In genomic region chr1:246680696-246681127, GRCh38 we compare ENCODE assay signal across 19 cellular contexts. TPM values are rescaled to one million over a fixed set of nuclear protein-coding genes. Genes with fewer than 3 reads are reported as not detected.
DNase-seq lines count a peak whose midpoint lies in the region; ATAC-seq and TF ChIP-seq lines count a peak whose summit lies in the region.
"Had no signal": no experiment of that assay in that cellular context is flagged by ENCODE, and none has a peak within 500 bp of the region (broad histone marks: within the 10 kb centered on the region; RNA-seq: fewer than 3 reads in every experiment).

No MANE protein-coding gene starts in this region.

- TF ChIP-seq POLR2A in Peyer's patch (IDR thresholded peaks at IDR 0.05) (peak in 1 of 2 donors; percentile 31), heart left ventricle (IDR thresholded peaks at IDR 0.05) (no peak)

- H3K4me3 Mint-ChIP-seq in activated T-cell treated with anti-CD3 and anti-CD28 coated beads, Interleukin-2, amount 50 U/mL, for 24 hours = no peak overlapping the region
- H3K4me3 Mint-ChIP-seq: activated naive CD4-positive, alpha-beta T cell treated with anti-CD3 and anti-CD28 coated beads for 36 hours; GM23338; neural progenitor cell; T-helper 1 cell treated with Interleukin-12 subunit alpha and Interleukin-12 subunit beta and Interleukin-4 antibody, amounts not matched to agents 30 μg/mL and 1 μg/mL, for 36 hours had no signal

- no peaks in the 10 kb centered on the region for H4K20me1 ChIP-seq in BLaER1 treated with 17β-estradiol and CSF1 and Interleukin-3, amounts not matched to agents 10 nM and 100 nM

- peaks cover 20 to 42% (median 40%) of the 10 kb centered on the region in 10 experiments for H3K4me1 ChIP-seq in BLaER1 treated with 17β-estradiol and CSF1 and Interleukin-3, amounts not matched to agents 10 nM and 100 nM
- H3K4me1 ChIP-seq in Peyer's patch = peaks cover 0 to 33% (median 0%) of the 10 kb centered on the region in 4 donors
- peaks cover 0 to 41% (median 16%) of the 10 kb centered on the region in 12 donors for H3K4me1 ChIP-seq in heart left ventricle
- H3K4me1 ChIP-seq in psoas muscle = peaks cover 17% of the 10 kb centered on the region
- H3K4me1 ChIP-seq: neural progenitor cell had no signal

- no peak for TF ChIP-seq CTCF in Peyer's patch (IDR thresholded peaks at IDR 0.05)
- no peak for TF ChIP-seq CTCF in heart left ventricle (IDR thresholded peaks at IDR 0.05)
- no peak for TF ChIP-seq CTCF in psoas muscle (IDR thresholded peaks at IDR 0.05)

- no peaks in the 10 kb centered on the region for H3K27me3 ChIP-seq in BLaER1 treated with 17β-estradiol and CSF1 and Interleukin-3, amounts not matched to agents 10 nM and 100 nM
- H3K27me3 ChIP-seq in Peyer's patch = no peaks in the 10 kb centered on the region
- H3K27me3 ChIP-seq in heart left ventricle = no peaks in the 10 kb centered on the region
- no peaks in the 10 kb centered on the region for H3K27me3 ChIP-seq in psoas muscle (ENCODE audit: insufficient read depth in 3 of 3, low read length in 2 of 3)
- H3K27me3 ChIP-seq: MG63, neural progenitor cell had no signal

- H3K27ac ChIP-seq in BLaER1 treated with 17β-estradiol and CSF1 and Interleukin-3, amounts not matched to agents 10 nM and 100 nM = peak overlapping the region in 1 of 11 experiments; percentile 47; a peak in 1 of 22 replicates
- H3K27ac ChIP-seq in Peyer's patch (peak overlapping the region in 3 of 4 donors; percentile 25 to 72 (median 71)), heart left ventricle (peak overlapping the region in 10 of 12 donors; percentile 27 to 86 (median 67)), psoas muscle (no peak overlapping the region)
- H3K27ac ChIP-seq: neural progenitor cell, RWPE1 had no signal

- no peaks in the 10 kb centered on the region for H3K36me3 ChIP-seq in BLaER1 treated with 17β-estradiol and CSF1 and Interleukin-3, amounts not matched to agents 10 nM and 100 nM
- H3K36me3 ChIP-seq in Peyer's patch (no peaks in the 10 kb centered on the region), heart left ventricle (no peaks in the 10 kb centered on the region), psoas muscle (ENCODE audit: insufficient read depth in 1 of 2, low read depth in 1 of 2) (no peaks in the 10 kb centered on the region)
- H3K36me3 ChIP-seq: MG63, neural progenitor cell had no signal

- no peaks in the 10 kb centered on the region for H3K36me3 Mint-ChIP-seq in activated T-cell treated with anti-CD3 and anti-CD28 coated beads, Interleukin-2, amount 50 U/mL, for 24 hours (ENCODE audit: low read depth)
- H3K36me3 Mint-ChIP-seq: neural progenitor cell had no signal

- H3K4me2 ChIP-seq in BLaER1 treated with 17β-estradiol and CSF1 and Interleukin-3, amounts not matched to agents 10 nM and 100 nM = peak overlapping the region; percentile 52 to 78 (median 71); a peak in 21 of 22 replicates
- H3K4me2 ChIP-seq: GM23338, neural progenitor cell had no signal

- peak overlapping the region in 2 of 11 experiments; percentile 3 to 9; a peak in 2 of 22 replicates for H3K9ac ChIP-seq in BLaER1 treated with 17β-estradiol and CSF1 and Interleukin-3, amounts not matched to agents 10 nM and 100 nM
- H3K9ac ChIP-seq: neural progenitor cell had no signal

- H3K4me3 ChIP-seq in BLaER1 treated with 17β-estradiol and CSF1 and Interleukin-3, amounts not matched to agents 10 nM and 100 nM = no peak overlapping the region
- no peak overlapping the region for H3K4me3 ChIP-seq in Peyer's patch
- no peak overlapping the region for H3K4me3 ChIP-seq in heart left ventricle
- H3K4me3 ChIP-seq in psoas muscle = peak overlapping the region; percentile 27
- H3K4me3 ChIP-seq: GM23338, MG63, neural progenitor cell had no signal

- H3K27me3 Mint-ChIP-seq in activated T-cell treated with anti-CD3 and anti-CD28 coated beads, Interleukin-2, amount 50 U/mL, for 24 hours = no peaks in the 10 kb centered on the region

- intact Hi-C loops in heart left ventricle (cut with DNase I) = loop anchor here in 2 of 10 donors (5.0 kb wide), 1 partner anchor 33 kb away; no protein-coding TSS in a partner anchor
- intact Hi-C loops in psoas muscle (cut with DNase I) = no loop called here

- DNase-seq in Peyer's patch (peak in 1 of 3 donors; percentile 65), heart left ventricle (no peak), psoas muscle (no peak), pons (ENCODE audit: low spot score) (no peak), NCI-H1694 (lab: John Stamatoyannopoulos, UW) (no peak), NCI-H2081 (lab: John Stamatoyannopoulos, UW) (no peak)
- no peak for DNase-seq in activated T-cell treated with anti-CD3 and anti-CD28 coated beads, Interleukin-2, amount 50 U/mL, for 24 hours
- DNase-seq: activated naive CD4-positive, alpha-beta T cell treated with anti-CD3 and anti-CD28 coated beads for 36 hours; Caco-2; effector memory CD4-positive, alpha-beta T cell; GDM1; MG63; NCI-H2107 had no signal

- peaks cover 0 to 9% (median 0%) of the 10 kb centered on the region in 11 experiments; a peak in 2 of 22 replicates for H3K9me3 ChIP-seq in BLaER1 treated with 17β-estradiol and CSF1 and Interleukin-3, amounts not matched to agents 10 nM and 100 nM (replicated peaks in 1 of 11)
- H3K9me3 ChIP-seq in Peyer's patch (no peaks in the 10 kb centered on the region), heart left ventricle (no peaks in the 10 kb centered on the region), psoas muscle (no peaks in the 10 kb centered on the region)
- H3K9me3 ChIP-seq: Caco-2, MG63 had no signal

- H3K9me3 Mint-ChIP-seq in activated T-cell treated with anti-CD3 and anti-CD28 coated beads, Interleukin-2, amount 50 U/mL, for 24 hours = no peaks in the 10 kb centered on the region
- H3K9me3 Mint-ChIP-seq: activated naive CD4-positive, alpha-beta T cell treated with anti-CD3 and anti-CD28 coated beads for 36 hours; GM23338; neural progenitor cell; T-helper 1 cell treated with Interleukin-12 subunit alpha and Interleukin-12 subunit beta and Interleukin-4 antibody, amounts not matched to agents 30 μg/mL and 1 μg/mL, for 36 hours had no signal

- H3K27ac Mint-ChIP-seq in activated T-cell treated with anti-CD3 and anti-CD28 coated beads, Interleukin-2, amount 50 U/mL, for 24 hours = no peak overlapping the region
- H3K27ac Mint-ChIP-seq: activated naive CD4-positive, alpha-beta T cell treated with anti-CD3 and anti-CD28 coated beads for 36 hours; GM23338; neural progenitor cell; T-helper 1 cell treated with Interleukin-12 subunit alpha and Interleukin-12 subunit beta and Interleukin-4 antibody, amounts not matched to agents 30 μg/mL and 1 μg/mL, for 36 hours had no signal

- ATAC-seq in heart left ventricle (peak in 2 of 4 donors; percentile 35 to 49), psoas muscle (peak; percentile 59 to 74 (median 64))
- ATAC-seq: activated CD4-positive, CD25-positive, alpha-beta regulatory T cell treated with anti-CD3 and anti-CD28 coated beads, Interleukin-2, amount 50 U/mL, for 24 hours; GM23338 had no signal

- no peaks in the 10 kb centered on the region for H3K4me1 Mint-ChIP-seq in activated T-cell treated with anti-CD3 and anti-CD28 coated beads, Interleukin-2, amount 50 U/mL, for 24 hours (ENCODE audit: low read depth)
- H3K4me1 Mint-ChIP-seq: GM23338 had no signal

- 70 to 78% (median 73%) methylated on average over 10 of the region's 10 CpGs for WGBS in heart left ventricle, 4 donors
- 22 to 35% (median 26%) methylated on average over 10 of the region's 10 CpGs for WGBS in psoas muscle, 3 donors

RNA-seq across cellular contexts. Expression of gene SCCPDH, which starts 43.5 kb away (rescaled TPM):
- total RNA-seq in Peyer's patch (10 to 100 TPM; 14.0 to 67.1 (median 33.9) TPM), heart left ventricle (10 to 100 TPM; 22.0 to 36.4 (median 32.9) TPM), psoas muscle (10 to 100 TPM; 22.6 to 41.8 (median 38.5) TPM)
- polyA plus RNA-seq in heart left ventricle (10 to 100 TPM; 13.8 to 27.3 TPM), psoas muscle (10 to 100 TPM; 28.3 to 50.8 (median 44.3) TPM)
